In genomic region chr18:50729986-50730385, GRCh38 we compare ENCODE assay signal across 30 cellular contexts.
"Had no signal": no experiment of that assay in that cellular context is flagged by ENCODE, and none has a peak within 500 bp of the region (broad histone marks: within the 10 kb centered on the region; RNA-seq: fewer than 3 reads in every experiment).

No MANE protein-coding gene starts in this region.

- H3K36me3 ChIP-seq: Peyer's patch, SJCRH30 had no signal

- H3K9me3 ChIP-seq: Peyer's patch, SJCRH30 had no signal

- H3K27me3 ChIP-seq: Peyer's patch, SJCRH30 had no signal

- DNase-seq: Karpas-422, KBM-7, MM.1S, MV-4-11, NCI-H1092, NCI-H1105, NCI-H1417 treated with DMSO at 0.1 percent for 48 hours, NCI-H1436 treated with DMSO at 0.1 percent for 48 hours, NCI-H1694 treated with DMSO at 0.1 percent for 48 hours, NCI-H187 treated with DMSO at 0.1 percent for 48 hours, NCI-H2029, NCI-H2081, NCI-H226, NCI-H446 treated with DMSO at 0.1 percent for 48 hours, NCI-H510A, NCI-H526, NCI-H69, NCI-H748 treated with DMSO at 0.1 percent for 48 hours, OCI-M1, PC-3, Peyer's patch, SHP77, SIG-M5, SJCRH30, T-cell had no signal

- H3K4me3 ChIP-seq: Peyer's patch, SJCRH30, SK-N-MC had no signal

- ATAC-seq: PC-3, Right ventricle myocardium inferior, SK-N-SH treated with all-trans-retinoic acid at 6 μM for 48 hours, T-cell had no signal

- H3K27ac ChIP-seq: KMS-11, Peyer's patch, RWPE1, SJCRH30, SK-N-MC had no signal

- H3K4me1 ChIP-seq: Peyer's patch, SJCRH30 had no signal
